ENCODE assay signal across 1 cellular context in the genomic region with DNA sequence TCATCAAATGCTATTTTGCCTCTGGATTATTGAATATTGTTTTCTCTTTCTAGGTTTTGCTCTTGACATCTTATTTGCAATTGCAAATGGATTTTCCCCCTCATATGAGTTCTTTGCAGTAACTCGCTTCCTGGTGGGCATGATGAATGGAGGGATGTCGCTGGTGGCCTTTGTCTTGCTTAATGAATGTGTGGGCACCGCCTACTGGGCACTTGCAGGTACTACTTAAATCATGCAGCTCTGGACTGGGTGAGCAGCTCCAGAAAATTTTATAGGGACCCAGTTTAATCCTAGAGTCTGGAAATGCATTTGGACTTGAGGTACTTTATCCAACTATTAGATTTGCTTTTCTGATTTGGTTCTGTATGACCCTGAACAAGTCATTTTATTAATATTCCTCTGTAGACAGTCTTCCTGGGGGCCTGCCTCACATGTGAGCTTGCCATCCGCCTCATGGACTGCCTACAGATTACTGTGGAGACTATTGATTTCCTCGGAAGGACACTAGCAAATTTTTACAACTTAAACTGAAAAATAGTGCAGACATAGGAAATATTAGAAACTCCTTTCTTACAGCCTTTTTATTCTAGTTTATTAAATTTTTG.
TF ChIP-seq lines count a peak whose summit lies in the region.

No MANE protein-coding gene starts in this region.

TF ChIP-seq in GM23338, 12 proteins besides CTCF, POLR2A, EP300 and RAD21 (continued from another document):
- TF ChIP-seq CREB1 (CRISPR knock-in tag; IDR thresholded peaks at IDR 0.05; ENCODE audit: low read depth) (no peak), EZH2phosphoT487 (IDR thresholded peaks at IDR 0.05; ENCODE audit: unreplicated experiment) (no peak)
TF ChIP-seq in GM23338: peak in this region for 0.
